Comparison of ENCODE assay signal across 8 cellular contexts in the genomic region with DNA sequence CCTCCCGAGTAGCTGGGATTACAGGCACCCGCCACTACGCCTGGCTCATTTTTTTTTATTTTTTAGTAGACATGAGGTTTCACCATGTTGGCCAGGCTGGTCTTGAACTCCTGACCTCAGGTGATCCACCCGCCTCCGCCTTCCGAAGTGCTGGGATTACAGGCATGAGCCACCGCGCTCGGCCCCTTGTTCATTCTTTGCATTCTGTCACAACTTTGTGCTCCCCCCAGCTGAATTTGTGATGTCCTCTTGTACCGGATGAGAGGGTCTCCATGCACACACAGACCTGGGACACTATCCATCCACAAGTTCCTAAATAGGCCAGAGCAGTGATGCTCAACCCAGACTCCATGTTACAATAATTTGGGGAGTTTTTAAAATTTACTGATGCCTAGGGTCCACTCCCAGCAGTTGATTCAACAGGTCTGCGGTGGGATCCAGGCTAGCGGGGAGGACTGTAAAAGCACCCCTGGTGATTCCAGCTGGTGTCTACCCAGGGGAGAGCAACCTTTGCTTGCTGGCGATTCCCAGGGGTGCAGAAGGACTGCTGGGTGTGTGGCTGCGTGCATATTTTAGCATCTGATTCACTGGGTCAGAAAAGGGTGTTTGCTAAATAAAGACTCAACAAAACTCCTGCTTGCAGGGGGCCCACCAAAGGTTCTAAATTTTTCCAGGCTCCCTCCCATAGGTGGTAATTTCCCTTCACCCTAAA. TPM values are rescaled to one million over a fixed set of nuclear protein-coding genes. Genes with fewer than 3 reads are reported as not detected.
DNase-seq lines count a peak whose midpoint lies in the region; ATAC-seq, FAIRE-seq and TF ChIP-seq lines count a peak whose summit lies in the region.

No MANE protein-coding gene starts in this region.

- ATAC-seq in T-helper 17 cell = no peak
- ATAC-seq in GM18907 (IDR thresholded peaks at IDR 0.05; ENCODE audit: unreplicated experiment) = no peak
- ATAC-seq in GM21367 (IDR thresholded peaks at IDR 0.05; ENCODE audit: unreplicated experiment) = no peak
- no peak for ATAC-seq in GM21515 (IDR thresholded peaks at IDR 0.05; ENCODE audit: unreplicated experiment)
- ATAC-seq in GM21825 (IDR thresholded peaks at IDR 0.05; ENCODE audit: unreplicated experiment) = no peak

- H3K4me1 Mint-ChIP-seq in T-helper 17 cell = peaks cover 50% of the 10 kb centered on the region

- H3K27ac Mint-ChIP-seq in T-helper 17 cell = peak overlapping the region; percentile 99

- no peak for TF ChIP-seq POLR2A in GM12892 (IDR thresholded peaks at IDR 0.05; ENCODE audit: low read depth, low read length)

- H3K27ac ChIP-seq in small intestine (ENCODE audit: low read depth in 1 of 2, low read length in 1 of 2) = peak overlapping the region; percentile 73 to 88

- no peaks in the 10 kb centered on the region for H3K27me3 ChIP-seq in small intestine (ENCODE audit: control insufficient read depth in 2 of 2, insufficient read depth in 2 of 2, low read length in 2 of 2)

- WGBS in small intestine, 3 donors = 71 to 80% (median 72%) methylated on average over 14 of the region's 14 CpGs

- H3K9me3 ChIP-seq in T-helper 17 cell (ENCODE audit: control insufficient read depth, low read length, poor library complexity, severe bottlenecking) (no peaks in the 10 kb centered on the region), small intestine (ENCODE audit: control insufficient read depth, low read depth) (no peaks in the 10 kb centered on the region)

- no peaks in the 10 kb centered on the region for H3K27me3 Mint-ChIP-seq in T-helper 17 cell

- peak overlapping the region; percentile 97 for H3K4me3 Mint-ChIP-seq in T-helper 17 cell

- no peaks in the 10 kb centered on the region for H3K4me1 ChIP-seq in small intestine (ENCODE audit: control insufficient read depth in 2 of 2, insufficient read depth in 1 of 2, low read depth in 1 of 2, low read length in 1 of 2)

- FAIRE-seq in GM12892 (lab: Jason Lieb, UNC) (peak; percentile 62), small intestine (lab: Jason Lieb, UNC) (no peak)

- TF ChIP-seq CTCF in fibroblast of villous mesenchyme (IDR thresholded peaks at IDR 0.05; ENCODE audit: insufficient read depth, low read depth, low read length) = no peak

- H3K4me3 ChIP-seq in fibroblast of villous mesenchyme (ENCODE audit: low read depth, low read length) (peak overlapping the region; percentile 58), small intestine (ENCODE audit: low read depth in 1 of 2, low read length in 2 of 2) (peak overlapping the region; percentile 48 to 50)

- no peak for DNase-seq in GM12892 (ENCODE audit: insufficient read length)
- no peak for DNase-seq in T-helper 17 cell
- peak; percentile 67 for DNase-seq in fibroblast of villous mesenchyme (ENCODE audit: low read depth)
- DNase-seq in small intestine = no peak

- H3K36me3 ChIP-seq in small intestine (ENCODE audit: control insufficient read depth in 2 of 2, insufficient read depth in 2 of 2, low read length in 2 of 2) = no peaks in the 10 kb centered on the region

- peaks cover 5% of the 10 kb centered on the region for H3K36me3 Mint-ChIP-seq in T-helper 17 cell (ENCODE audit: low read depth)

RNA-seq across cellular contexts. Expression of gene RASSF1, which starts 1.0 kb away (rescaled TPM):
- polyA plus RNA-seq in GM12892 (2012; ENCODE audit: missing spikeins) = 30.1 TPM
- 100 to 1,000 TPM in 1 of 2 donors, 10 to 100 TPM in 1; 83.5 to 105 TPM for total RNA-seq in T-helper 17 cell
- total RNA-seq in fibroblast of villous mesenchyme = 34.8 and 36.3 TPM in 2 replicates
- 10 to 100 TPM; 19.7 to 39.0 (median 32.7) TPM for polyA plus RNA-seq in small intestine

RNA-seq across cellular contexts. Expression of gene ZMYND10, which starts 5.9 kb away (rescaled TPM):
- polyA plus RNA-seq in GM12892 (2012; ENCODE audit: missing spikeins) = 0.76 TPM
- 1 to 10 TPM; 1.1 to 1.3 TPM for total RNA-seq in T-helper 17 cell
- 0.97 and 1.3 TPM in 2 replicates for total RNA-seq in fibroblast of villous mesenchyme
- polyA plus RNA-seq in small intestine = 1 to 10 TPM in 2 of 3 donors, under 1 TPM in 1; 0.76 to 2.5 (median 1.6) TPM

RNA-seq across cellular contexts. Expression of gene NPRL2, which starts 10.9 kb away (rescaled TPM):
- 30.4 TPM for polyA plus RNA-seq in GM12892 (2012; ENCODE audit: missing spikeins)
- total RNA-seq in T-helper 17 cell (10 to 100 TPM; 27.5 to 29.1 TPM), fibroblast of villous mesenchyme (21.3 and 22.9 TPM in 2 replicates)
- 10 to 100 TPM; 16.2 to 31.8 (median 21.3) TPM for polyA plus RNA-seq in small intestine

RNA-seq across cellular contexts. Expression of gene CYB561D2, which starts 11.0 kb away (rescaled TPM):
- 11.5 TPM for polyA plus RNA-seq in GM12892 (2012; ENCODE audit: missing spikeins)
- total RNA-seq in T-helper 17 cell (10 to 100 TPM; 20.8 to 27.2 TPM), fibroblast of villous mesenchyme (22.5 and 23.7 TPM in 2 replicates)
- 10 to 100 TPM; 30.5 to 39.1 (median 31.3) TPM for polyA plus RNA-seq in small intestine

RNA-seq across cellular contexts. Expression of gene TUSC2, which starts 11.6 kb away (rescaled TPM):
- polyA plus RNA-seq in GM12892 (2012; ENCODE audit: missing spikeins) = 17.0 TPM
- 10 to 100 TPM; 17.7 to 18.0 TPM for total RNA-seq in T-helper 17 cell
- total RNA-seq in fibroblast of villous mesenchyme = 17.7 and 22.0 TPM in 2 replicates
- 10 to 100 TPM; 29.8 to 46.2 (median 31.3) TPM for polyA plus RNA-seq in small intestine
